Comparison of ENCODE assay signal across 1 cellular context in genomic region chr6:14880717-14881116, GRCh38.
TF ChIP-seq lines count a peak whose summit lies in the region.

No MANE protein-coding gene starts in this region.

TF ChIP-seq in endothelial cell of umbilical vein, 7 proteins besides CTCF, POLR2A, EP300 and RAD21:
- no peak for TF ChIP-seq MYC (IDR thresholded peaks at IDR 0.05; ENCODE audit: low read depth, low read length)
- TF ChIP-seq EZH2 (IDR thresholded peaks at IDR 0.05; ENCODE audit: borderline replicate concordance, low read depth, low read length, severe bottlenecking), result no peak
- no peak for TF ChIP-seq FOS (IDR thresholded peaks at IDR 0.05; ENCODE audit: borderline replicate concordance, insufficient read depth, low read length)
- TF ChIP-seq GATA2 (IDR thresholded peaks at IDR 0.05; ENCODE audit: insufficient read depth, insufficient read length, low read depth, low read length), result no peak
- no peak for TF ChIP-seq JUN (IDR thresholded peaks at IDR 0.05; ENCODE audit: borderline replicate concordance, insufficient read depth, insufficient read length, low read depth)
- no peak for TF ChIP-seq MAX (IDR thresholded peaks at IDR 0.05; ENCODE audit: insufficient read depth, insufficient read length)
- no peak for TF ChIP-seq POLR2AphosphoS5 (IDR thresholded peaks at IDR 0.05; ENCODE audit: insufficient read depth, low read depth, low read length)
